15 cellular contexts compared by ENCODE assay signal in genomic region chr9:119811030-119811429, GRCh38.
DNase-seq lines count a peak whose midpoint lies in the region; ATAC-seq and TF ChIP-seq lines count a peak whose summit lies in the region.
"Had no signal": no experiment of that assay in that cellular context is flagged by ENCODE, and none has a peak within 500 bp of the region (broad histone marks: within the 10 kb centered on the region; RNA-seq: fewer than 3 reads in every experiment).

No MANE protein-coding gene starts in this region.

- ATAC-seq in body of pancreas = peak; percentile 33
- peak; percentile 28 for ATAC-seq in mucosa of descending colon
- no peak for ATAC-seq in SK-N-SH treated with all-trans-retinoic acid at 6 μM for 48 hours
- ATAC-seq: stimulated activated naive CD8-positive, alpha-beta T cell treated with anti-CD3 and anti-CD28 coated beads, Interleukin-15, amount 100 ng/mL, for 72 hours had no signal

- 57 to 62% methylated on average over 8 of the region's 8 CpGs for WGBS in body of pancreas, 2 donors

- TF ChIP-seq POLR2A in body of pancreas (IDR thresholded peaks at IDR 0.05) = no peak

- H3K36me3 ChIP-seq in BJ (ENCODE audit: control insufficient read depth, insufficient read depth, low read length) (no peaks in the 10 kb centered on the region), body of pancreas (replicated peaks in 1 of 2; ENCODE audit: insufficient read depth in 1 of 2, low read depth in 2 of 2) (no peaks in the 10 kb centered on the region), mucosa of descending colon (ENCODE audit: low read depth) (no peaks in the 10 kb centered on the region), colonic mucosa (no peaks in the 10 kb centered on the region), WERI-Rb-1 (no peaks in the 10 kb centered on the region)
- H3K36me3 ChIP-seq: breast epithelium had no signal

- H3K4me1 ChIP-seq in body of pancreas = no peaks in the 10 kb centered on the region
- no peaks in the 10 kb centered on the region for H3K4me1 ChIP-seq in mucosa of descending colon (ENCODE audit: low read depth)
- no peaks in the 10 kb centered on the region for H3K4me1 ChIP-seq in colonic mucosa
- H3K4me1 ChIP-seq: breast epithelium had no signal

- H3K4me3 ChIP-seq in BJ (ENCODE audit: low read depth, low read length) (no peak overlapping the region), body of pancreas (no peak overlapping the region), mucosa of descending colon (no peak overlapping the region), colonic mucosa (no peak overlapping the region), WERI-Rb-1 (ENCODE audit: low read depth, low read length) (no peak overlapping the region)
- H3K4me3 ChIP-seq: breast epithelium had no signal

- no peaks in the 10 kb centered on the region for H3K36me3 Mint-ChIP-seq in activated CD4-positive, alpha-beta memory T cell treated with anti-CD3 and anti-CD28 coated beads, Interleukin-2, amount 10 ng/mL, durations not matched to agents 7 days and 5 days (ENCODE audit: low read depth)

- TF ChIP-seq CTCF in BJ (IDR thresholded peaks at IDR 0.05; ENCODE audit: insufficient read depth, low read depth, low read length) = no peak
- TF ChIP-seq CTCF in body of pancreas (IDR thresholded peaks at IDR 0.05) = no peak
- TF ChIP-seq CTCF in mucosa of descending colon (IDR thresholded peaks at IDR 0.05) = no peak
- TF ChIP-seq CTCF in colonic mucosa (IDR thresholded peaks at IDR 0.05) = no peak
- no peak for TF ChIP-seq CTCF in WERI-Rb-1 (IDR thresholded peaks at IDR 0.05; ENCODE audit: low read depth, low read length)

- no peak overlapping the region for H3K27ac ChIP-seq in body of pancreas
- no peak overlapping the region for H3K27ac ChIP-seq in colonic mucosa
- no peak overlapping the region for H3K27ac ChIP-seq in WERI-Rb-1
- H3K27ac ChIP-seq: breast epithelium, C4-2B had no signal

- CTCF ChIA-PET in BJ (lab: Yijun Ruan, JAX) = no interaction called here
- CTCF ChIA-PET in activated CD4-positive, alpha-beta memory T cell treated with anti-CD3 and anti-CD28 coated beads, Interleukin-2, amount 10 ng/mL, durations not matched to agents 7 days and 5 days (lab: Charles Lee) = no interaction called here

- H3K27ac Mint-ChIP-seq in activated CD4-positive, alpha-beta memory T cell treated with anti-CD3 and anti-CD28 coated beads, Interleukin-2, amount 10 ng/mL, durations not matched to agents 7 days and 5 days = no peak overlapping the region
- H3K27ac Mint-ChIP-seq: stimulated activated naive CD8-positive, alpha-beta T cell treated with anti-CD3 and anti-CD28 coated beads, Interleukin-15, amount 100 ng/mL, for 72 hours had no signal

- intact Hi-C loops in body of pancreas (cut with DNase I) (no loop called here), mucosa of descending colon (cut with DNase I, micrococcal nuclease) (no loop called here), colonic mucosa (cut with DNase I) (no loop called here)

- H3K4me3 Mint-ChIP-seq in activated CD4-positive, alpha-beta memory T cell treated with anti-CD3 and anti-CD28 coated beads, Interleukin-2, amount 10 ng/mL, durations not matched to agents 7 days and 5 days = no peak overlapping the region
- H3K4me3 Mint-ChIP-seq: stimulated activated naive CD8-positive, alpha-beta T cell treated with anti-CD3 and anti-CD28 coated beads, Interleukin-15, amount 100 ng/mL, for 72 hours had no signal

- no peaks in the 10 kb centered on the region for H3K27me3 Mint-ChIP-seq in activated CD4-positive, alpha-beta memory T cell treated with anti-CD3 and anti-CD28 coated beads, Interleukin-2, amount 10 ng/mL, durations not matched to agents 7 days and 5 days

- H3K27me3 ChIP-seq in BJ (ENCODE audit: control insufficient read depth, insufficient read depth, low read length) (no peaks in the 10 kb centered on the region), body of pancreas (no peaks in the 10 kb centered on the region), colonic mucosa (no peaks in the 10 kb centered on the region), WERI-Rb-1 (ENCODE audit: insufficient read depth, low read depth, severe bottlenecking) (no peaks in the 10 kb centered on the region)
- H3K27me3 ChIP-seq: breast epithelium had no signal

- H3K9me3 ChIP-seq in body of pancreas = no peaks in the 10 kb centered on the region
- H3K9me3 ChIP-seq in mucosa of descending colon = no peaks in the 10 kb centered on the region
- H3K9me3 ChIP-seq in colonic mucosa = no peaks in the 10 kb centered on the region
- no peaks in the 10 kb centered on the region for H3K9me3 ChIP-seq in WERI-Rb-1 (ENCODE audit: severe bottlenecking)
- H3K9me3 ChIP-seq: breast epithelium had no signal

- no peak overlapping the region for H3K9ac ChIP-seq in colonic mucosa (ENCODE audit: low read depth in 2 of 2, low read length in 2 of 2)

- H3K9me3 Mint-ChIP-seq in activated CD4-positive, alpha-beta memory T cell treated with anti-CD3 and anti-CD28 coated beads, Interleukin-2, amount 10 ng/mL, durations not matched to agents 7 days and 5 days = peaks cover 4% of the 10 kb centered on the region

- DNase-seq in BJ (ENCODE audit: low read depth) = peak; percentile 71
- peak; percentile 55 for DNase-seq in HS-27A (ENCODE audit: low read depth)
- DNase-seq in body of pancreas = peak in 1 of 4 donors; percentile 2
- DNase-seq in mucosa of descending colon = no peak
- no peak for DNase-seq in activated CD4-positive, alpha-beta memory T cell treated with anti-CD3 and anti-CD28 coated beads, Interleukin-2, amount 10 ng/mL, durations not matched to agents 7 days and 5 days
- DNase-seq in colonic mucosa = no peak
- DNase-seq in WERI-Rb-1 = no peak
- DNase-seq: activated CD4-positive, alpha-beta T cell treated with anti-CD3 and anti-CD28 coated beads, Interleukin-2, amount 50 U/mL, for 4 hours; GDM1; NCI-H2107; stimulated activated naive CD8-positive, alpha-beta T cell treated with anti-CD3 and anti-CD28 coated beads, Interleukin-15, amount 100 ng/mL, for 72 hours; T-helper 1 cell had no signal

- no peaks in the 10 kb centered on the region for H3K4me1 Mint-ChIP-seq in activated CD4-positive, alpha-beta memory T cell treated with anti-CD3 and anti-CD28 coated beads, Interleukin-2, amount 10 ng/mL, durations not matched to agents 7 days and 5 days
- H3K4me1 Mint-ChIP-seq: stimulated activated naive CD8-positive, alpha-beta T cell treated with anti-CD3 and anti-CD28 coated beads, Interleukin-15, amount 100 ng/mL, for 72 hours had no signal

- POLR2A ChIA-PET in BJ (lab: Charles Lee) = interaction anchor here (0.6 kb wide), 1 partner anchor 18 kb away, joined by 3 read pairs; no protein-coding TSS in a partner anchor
- POLR2A ChIA-PET in activated CD4-positive, alpha-beta memory T cell treated with anti-CD3 and anti-CD28 coated beads, Interleukin-2, amount 10 ng/mL, durations not matched to agents 7 days and 5 days (lab: Charles Lee) = no interaction called here

TF ChIP-seq in SK-N-SH treated with all-trans-retinoic acid at 6 μM for 48 hours, 23 proteins besides CTCF, POLR2A, EP300 and RAD21:
- no peak for TF ChIP-seq CSRNP3 (CRISPR knock-in tag; IDR thresholded peaks at IDR 0.05)
- no peak for TF ChIP-seq OSR1 (CRISPR knock-in tag; IDR thresholded peaks at IDR 0.05)
- TF ChIP-seq ZC3H10 (CRISPR knock-in tag; IDR thresholded peaks at IDR 0.05) = no peak
- no peak for TF ChIP-seq TSHZ2 (CRISPR knock-in tag; IDR thresholded peaks at IDR 0.05)
- TF ChIP-seq TOX (CRISPR knock-in tag; IDR thresholded peaks at IDR 0.05; ENCODE audit: borderline replicate concordance) = no peak
- TF ChIP-seq ESRRG (CRISPR knock-in tag; IDR thresholded peaks at IDR 0.05) = no peak
- no peak for TF ChIP-seq ISL1 (CRISPR knock-in tag; IDR thresholded peaks at IDR 0.05)
- no peak for TF ChIP-seq GLIS3 (CRISPR knock-in tag; IDR thresholded peaks at IDR 0.05)
- TF ChIP-seq BACH2 (CRISPR knock-in tag; IDR thresholded peaks at IDR 0.05; ENCODE audit: borderline replicate concordance) = no peak
- TF ChIP-seq ZNF70 (CRISPR knock-in tag; IDR thresholded peaks at IDR 0.05) = no peak
- TF ChIP-seq ZNF565 (CRISPR knock-in tag; conservative IDR thresholded peaks at IDR 0.05; ENCODE audit: low read depth) = no peak

Comparison
In these comparisons a context has a peak if more than half of its experiments do, and no peak if none do; other contexts are left out.
1. DNase-seq: peak in BJ (single experiment) and HS-27A (single experiment); none in mucosa of descending colon (0 of 3), activated CD4-positive, alpha-beta memory T cell treated with anti-CD3 and anti-CD28 coated beads, Interleukin-2, amount 10 ng/mL, durations not matched to agents 7 days and 5 days (single experiment), colonic mucosa (single experiment) and WERI-Rb-1 (single experiment).